In the genomic region with DNA sequence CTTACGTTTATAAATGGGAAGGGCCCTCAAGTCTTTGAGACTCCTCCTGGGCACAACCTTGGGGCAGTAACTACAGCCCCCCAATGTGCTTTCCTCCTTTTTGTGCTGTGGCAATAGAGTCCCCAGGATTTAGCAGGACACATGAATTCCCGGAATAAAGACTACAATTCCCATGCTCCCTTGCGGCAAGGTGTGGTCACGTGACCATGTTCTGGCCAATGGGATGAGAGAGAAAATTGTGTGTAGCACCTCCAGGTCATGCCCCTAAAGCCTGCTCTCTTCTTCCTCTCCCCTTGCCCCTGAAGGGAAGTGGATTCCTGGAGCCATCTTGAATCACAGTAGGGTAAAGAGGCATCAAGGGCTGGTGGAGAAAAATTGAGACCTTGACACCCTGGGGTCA, we compare ENCODE assay signal across 1 cellular context.
TF ChIP-seq lines count a peak whose summit lies in the region.

No MANE protein-coding gene starts in this region.

TF ChIP-seq in HCT116, 20 proteins besides CTCF, POLR2A, EP300 and RAD21 (continued from another document):
- TF ChIP-seq ZBTB33 (IDR thresholded peaks at IDR 0.05; ENCODE audit: extremely low read depth, insufficient replicate concordance, low read length) (no peak), CBX3 (IDR thresholded peaks at IDR 0.05; ENCODE audit: low read depth) (no peak)
